Comparison of ENCODE assay signal across 13 cellular contexts in the genomic region with DNA sequence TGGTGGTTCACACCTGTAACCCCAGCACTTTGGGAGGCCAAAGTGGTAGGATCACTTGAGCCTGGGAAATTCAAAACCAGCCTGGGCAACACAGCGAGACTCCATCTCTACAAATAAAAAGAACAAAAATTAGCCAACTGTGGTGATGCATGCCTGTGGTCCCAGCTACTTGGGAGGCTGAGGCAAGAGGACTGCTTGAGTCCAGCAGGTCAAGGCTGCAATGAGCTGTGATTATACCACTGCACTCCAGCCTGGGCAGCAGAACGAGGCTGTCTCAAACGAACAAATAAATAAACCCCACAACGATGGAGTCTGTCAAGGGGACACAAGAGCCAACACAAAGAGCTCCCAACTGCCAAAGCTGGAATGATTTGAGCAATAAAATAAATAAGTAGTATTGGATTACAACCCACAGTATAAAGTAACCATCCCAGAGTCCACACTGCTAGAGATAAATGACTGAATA. TPM values are rescaled to one million over a fixed set of nuclear protein-coding genes. Genes with fewer than 3 reads are reported as not detected.
DNase-seq lines count a peak whose midpoint lies in the region; ATAC-seq and TF ChIP-seq lines count a peak whose summit lies in the region.
"Had no signal": no experiment of that assay in that cellular context is flagged by ENCODE, and none has a peak within 500 bp of the region (broad histone marks: within the 10 kb centered on the region; RNA-seq: fewer than 3 reads in every experiment).

No MANE protein-coding gene starts in this region.

- no peak overlapping the region for H3K4me3 Mint-ChIP-seq in CD8-positive, alpha-beta T cell
- H3K4me3 Mint-ChIP-seq: CD14-positive monocyte; T-helper 2 cell treated with Interferon-gamma antibody and Interleukin-4, amounts not matched to agents 5 μg/mL and 100 μg/mL, for 36 hours had no signal

- TF ChIP-seq POLR2A in prostate gland (IDR thresholded peaks at IDR 0.05), result no peak

- intact Hi-C loops in CD8-positive, alpha-beta T cell (cut with DNase I, micrococcal nuclease), result loop anchor here in 1 of 2 experiments (10.0 kb wide), 1 partner anchor 68 kb away; no protein-coding TSS in a partner anchor
- intact Hi-C loops in prostate gland (cut with DNase I), result no loop called here

- H3K27ac ChIP-seq in CD8-positive, alpha-beta T cell (ENCODE audit: low read depth, low read length), result no peak overlapping the region
- H3K27ac ChIP-seq in prostate gland, result peak overlapping the region; percentile 60 to 61

- no peak for DNase-seq in CD8-positive, alpha-beta T cell
- peak; percentile 91 for DNase-seq in NCI-H2029 treated with DMSO at 0.1 percent for 48 hours (lab: John Stamatoyannopoulos, UW)
- DNase-seq in choroid plexus epithelial cell (ENCODE audit: low read depth), result peak; percentile 59
- no peak for DNase-seq in prostate gland (ENCODE audit: low spot score)
- no peak for DNase-seq in MV-4-11 (lab: John Stamatoyannopoulos, UW)
- DNase-seq: activated CD4-positive, alpha-beta T cell treated with anti-CD3 and anti-CD28 coated beads, Interleukin-2, amount 50 U/mL, for 4 hours; activated effector memory CD4-positive, alpha-beta T cell treated with anti-CD3 and anti-CD28 coated beads, Interleukin-2, amount 50 U/mL, for 16 hours; stimulated activated naive CD8-positive, alpha-beta T cell treated with anti-CD3 and anti-CD28 coated beads, Interleukin-15, Interleukin-2, amounts not matched to agents 100 U/mL and 50 U/mL, for 24 hours had no signal

- H3K27me3 ChIP-seq in CD8-positive, alpha-beta T cell (ENCODE audit: insufficient read depth, low read length), result no peaks in the 10 kb centered on the region
- H3K27me3 ChIP-seq in prostate gland (replicated peaks; ENCODE audit: insufficient read depth), result no peaks in the 10 kb centered on the region

- no peaks in the 10 kb centered on the region for H3K9me3 ChIP-seq in CD8-positive, alpha-beta T cell (ENCODE audit: low read length)
- no peaks in the 10 kb centered on the region for H3K9me3 ChIP-seq in prostate gland

- no peaks in the 10 kb centered on the region for H3K9me3 Mint-ChIP-seq in CD8-positive, alpha-beta T cell
- H3K9me3 Mint-ChIP-seq: T-helper 2 cell treated with Interferon-gamma antibody and Interleukin-4, amounts not matched to agents 5 μg/mL and 100 μg/mL, for 36 hours had no signal

- peak overlapping the region; percentile 4 for H3K27ac Mint-ChIP-seq in CD8-positive, alpha-beta T cell
- H3K27ac Mint-ChIP-seq: T-helper 2 cell treated with Interferon-gamma antibody and Interleukin-4, amounts not matched to agents 5 μg/mL and 100 μg/mL, for 36 hours had no signal

- no peak for TF ChIP-seq CTCF in CD8-positive, alpha-beta T cell (IDR thresholded peaks at IDR 0.05)
- TF ChIP-seq CTCF in choroid plexus epithelial cell (conservative IDR thresholded peaks at IDR 0.05; ENCODE audit: low read depth, low read length) (no peak), prostate gland (IDR thresholded peaks at IDR 0.05) (no peak)

- no peak overlapping the region for H3K4me3 ChIP-seq in CD8-positive, alpha-beta T cell (ENCODE audit: low read depth, low read length)
- H3K4me3 ChIP-seq in choroid plexus epithelial cell (ENCODE audit: low read depth, low read length) (no peak overlapping the region), prostate gland (no peak overlapping the region)

- H3K36me3 ChIP-seq in CD8-positive, alpha-beta T cell (ENCODE audit: insufficient read depth, low read length), result peaks cover 17% of the 10 kb centered on the region
- no peaks in the 10 kb centered on the region for H3K36me3 ChIP-seq in prostate gland

- H3K4me1 Mint-ChIP-seq in CD8-positive, alpha-beta T cell (ENCODE audit: low read depth), result peaks cover 57% of the 10 kb centered on the region

- H3K36me3 Mint-ChIP-seq in CD8-positive, alpha-beta T cell, result peaks cover 58% of the 10 kb centered on the region

- no peaks in the 10 kb centered on the region for H3K27me3 Mint-ChIP-seq in CD8-positive, alpha-beta T cell (ENCODE audit: low read depth)

- POLR2A ChIA-PET in CD8-positive, alpha-beta T cell (lab: Charles Lee), result interaction anchor here (1.1 to 1.7 kb wide), 2 partner anchors 9 to 13 kb away, joined by 3 to 5 read pairs; a partner anchor contains a TSS

- peaks cover 29% of the 10 kb centered on the region for H3K4me1 ChIP-seq in CD8-positive, alpha-beta T cell (ENCODE audit: insufficient read depth, low read length)
- H3K4me1 ChIP-seq in prostate gland (replicated peaks), result peaks cover 11% of the 10 kb centered on the region

- CTCF ChIA-PET in CD8-positive, alpha-beta T cell (lab: Charles Lee), result interaction anchor here (0.9 to 1.5 kb wide), 3 partner anchors 9 to 14 kb away, joined by 3 to 4 read pairs (median 3); a partner anchor contains a TSS

- WGBS in prostate gland, result 31% methylated on average over 4 of the region's 4 CpGs

- ATAC-seq in CD8-positive, alpha-beta T cell, result no peak
- ATAC-seq in HG02981 (IDR thresholded peaks at IDR 0.05; ENCODE audit: unreplicated experiment), result no peak
- no peak for ATAC-seq in GM19023 (IDR thresholded peaks at IDR 0.05; ENCODE audit: unreplicated experiment)
- ATAC-seq in GM19397 (IDR thresholded peaks at IDR 0.05; ENCODE audit: unreplicated experiment), result no peak
- ATAC-seq: stimulated activated naive CD8-positive, alpha-beta T cell treated with anti-CD3 and anti-CD28 coated beads, Interleukin-15, Interleukin-2, amounts not matched to agents 100 U/mL and 50 U/mL, for 24 hours had no signal

RNA-seq across cellular contexts. Expression of a gene that starts 13.5 kb away (rescaled TPM):
- 10 to 100 TPM; 23.2 to 27.0 TPM for total RNA-seq in CD8-positive, alpha-beta T cell
- total RNA-seq in prostate gland, result 10 to 100 TPM; 19.9 to 70.9 TPM

Comparison
In these comparisons a context has a peak if more than half of its experiments do, and no peak if none do; other contexts are left out.
1. DNase-seq: peak in NCI-H2029 treated with DMSO at 0.1 percent for 48 hours (single experiment) and choroid plexus epithelial cell (single experiment); none in CD8-positive, alpha-beta T cell (0 of 7), prostate gland (single experiment) and MV-4-11 (single experiment).